19 cellular contexts compared by ENCODE assay signal in the genomic region with DNA sequence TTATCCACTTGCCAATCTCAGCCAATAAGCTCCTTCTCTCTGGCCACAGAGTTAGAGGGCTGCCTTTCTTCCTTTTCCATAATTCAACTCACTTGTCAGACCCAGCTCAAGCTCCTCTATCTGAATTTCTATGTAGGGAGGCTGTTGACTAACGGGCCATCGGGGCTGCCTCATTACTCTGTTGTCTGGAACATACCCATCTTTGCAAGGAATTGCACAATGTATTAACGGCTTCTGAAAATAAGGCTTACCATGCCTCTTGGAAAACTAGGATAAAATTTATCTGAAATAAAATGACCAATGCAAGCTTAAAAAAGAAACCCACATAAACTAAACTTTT. TPM values are rescaled to one million over a fixed set of nuclear protein-coding genes. Genes with fewer than 3 reads are reported as not detected.
DNase-seq lines count a peak whose midpoint lies in the region; ATAC-seq, FAIRE-seq and TF ChIP-seq lines count a peak whose summit lies in the region.
"Had no signal": no experiment of that assay in that cellular context is flagged by ENCODE, and none has a peak within 500 bp of the region (broad histone marks: within the 10 kb centered on the region; RNA-seq: fewer than 3 reads in every experiment).

No MANE protein-coding gene starts in this region.

- H3K4me3 ChIP-seq in GM23248, result no peak overlapping the region
- H3K4me3 ChIP-seq in esophagus squamous epithelium, result no peak overlapping the region
- no peak overlapping the region for H3K4me3 ChIP-seq in kidney (ENCODE audit: low read length in 2 of 2)
- H3K4me3 ChIP-seq in subcutaneous abdominal adipose tissue (ENCODE audit: low read depth in 1 of 5, low read length in 5 of 5), result no peak overlapping the region
- H3K4me3 ChIP-seq: lung, prostate gland had no signal

- H3K9me3 ChIP-seq in GM23248 (ENCODE audit: low read depth) (no peaks in the 10 kb centered on the region), esophagus squamous epithelium (no peaks in the 10 kb centered on the region), kidney (ENCODE audit: control insufficient read depth in 1 of 2, low read length in 2 of 2) (no peaks in the 10 kb centered on the region), subcutaneous abdominal adipose tissue (ENCODE audit: control insufficient read depth in 5 of 5, low read length in 5 of 5) (no peaks in the 10 kb centered on the region)
- H3K9me3 ChIP-seq: prostate gland had no signal

- 9% methylated on average over 3 of the region's 3 CpGs for WGBS in GM23248 (ENCODE audit: low coverage in 1 of 2, low lambda C conversion rate in 2 of 2, missing lambda C conversion rate in 2 of 2), 2 experiments
- 53 to 77% methylated on average over 3 of the region's 3 CpGs for WGBS in esophagus squamous epithelium, 2 donors

- H3K9ac ChIP-seq in GM23248 (no peak overlapping the region), kidney (ENCODE audit: low read length in 2 of 2) (no peak overlapping the region), subcutaneous abdominal adipose tissue (ENCODE audit: low read length in 5 of 5) (no peak overlapping the region)

- intact Hi-C loops in esophagus squamous epithelium (cut with DNase I), result no loop called here
- intact Hi-C loops in kidney (cut with DNase I), result no loop called here

- H3K27me3 ChIP-seq in GM23248 (replicated peaks; ENCODE audit: insufficient read depth) (no peaks in the 10 kb centered on the region), esophagus squamous epithelium (no peaks in the 10 kb centered on the region), subcutaneous abdominal adipose tissue (ENCODE audit: control insufficient read depth in 5 of 5, insufficient read depth in 4 of 5, low read length in 5 of 5) (no peaks in the 10 kb centered on the region), foreskin keratinocyte (no peaks in the 10 kb centered on the region)

- H3K27ac ChIP-seq in GM23248 (no peak overlapping the region), esophagus squamous epithelium (peak overlapping the region in 3 of 4 donors; percentile 13 to 62 (median 61)), kidney (ENCODE audit: low read depth in 2 of 2, low read length in 2 of 2) (no peak overlapping the region), subcutaneous abdominal adipose tissue (ENCODE audit: low read depth, low read length) (peak overlapping the region; percentile 51), foreskin keratinocyte (no peak overlapping the region)
- H3K27ac ChIP-seq: prostate gland had no signal

- FAIRE-seq in kidney (lab: Jason Lieb, UNC), result no peak
- FAIRE-seq: HTR-8/SVneo had no signal

- H3F3A ChIP-seq in GM23248 (ENCODE audit: insufficient read depth), result no peaks in the 10 kb centered on the region

- no peaks in the 10 kb centered on the region for H3K4me1 ChIP-seq in GM23248 (ENCODE audit: insufficient read depth)
- H3K4me1 ChIP-seq in esophagus squamous epithelium, result peaks cover 0 to 14% (median 0%) of the 10 kb centered on the region in 3 donors
- H3K4me1 ChIP-seq in kidney (ENCODE audit: control insufficient read depth in 1 of 2, insufficient read depth in 1 of 2, low read depth in 1 of 2, low read length in 2 of 2), result no peaks in the 10 kb centered on the region
- peaks cover 0 to 19% (median 12%) of the 10 kb centered on the region in 5 donors for H3K4me1 ChIP-seq in subcutaneous abdominal adipose tissue (ENCODE audit: control insufficient read depth in 5 of 5, insufficient read depth in 5 of 5, low read length in 5 of 5)
- H3K4me1 ChIP-seq in foreskin keratinocyte, result peaks cover under 1% of the 10 kb centered on the region
- H3K4me1 ChIP-seq: prostate gland had no signal

- no peak for TF ChIP-seq CTCF in esophagus squamous epithelium (IDR thresholded peaks at IDR 0.05)
- TF ChIP-seq CTCF in kidney (IDR thresholded peaks at IDR 0.05; ENCODE audit: borderline replicate concordance, extremely low read depth, insufficient read depth), result no peak
- no peak for TF ChIP-seq CTCF in foreskin keratinocyte (conservative IDR thresholded peaks at IDR 0.05)

- no peaks in the 10 kb centered on the region for H4K20me1 ChIP-seq in GM23248 (ENCODE audit: insufficient read depth)

- no peaks in the 10 kb centered on the region for H3K9me2 ChIP-seq in GM23248 (ENCODE audit: insufficient read depth)

- H3K79me2 ChIP-seq in GM23248 (ENCODE audit: insufficient read depth), result no peaks in the 10 kb centered on the region

- in situ Hi-C loops in GM23248 (cut with MboI), result no loop called here

- peak; percentile 45 for DNase-seq in GM23248
- DNase-seq in esophagus squamous epithelium (lab: John Stamatoyannopoulos, UW), result no peak
- DNase-seq in kidney, result peak; percentile 70
- no peak for DNase-seq in CD1c-positive myeloid dendritic cell (ENCODE audit: extremely low spot score)
- no peak for DNase-seq in foreskin keratinocyte
- DNase-seq in NCI-H345 (lab: John Stamatoyannopoulos, UW), result no peak
- DNase-seq: activated T-cell treated with anti-CD3 and anti-CD28 coated beads for 4 hours; effector memory CD8-positive, alpha-beta T cell; EL; naive thymus-derived CD8-positive, alpha-beta T cell; NCI-H2227 treated with DMSO at 0.1 percent for 48 hours; stimulated activated naive CD4-positive, alpha-beta T cell; T-cell had no signal

- no peak overlapping the region for H3K4me2 ChIP-seq in GM23248 (ENCODE audit: unreplicated experiment)

- no peak for ATAC-seq in HG03175 (IDR thresholded peaks at IDR 0.05; ENCODE audit: unreplicated experiment)
- no peak for ATAC-seq in foreskin keratinocyte
- ATAC-seq: activated naive CD4-positive, alpha-beta T cell treated with anti-CD3 and anti-CD28 coated beads, Interleukin-2, amount 50 U/mL, for 72 hours; effector memory CD8-positive, alpha-beta T cell; naive thymus-derived CD8-positive, alpha-beta T cell; T-cell had no signal

- no peak for TF ChIP-seq POLR2A in esophagus squamous epithelium (IDR thresholded peaks at IDR 0.05)

- no peak overlapping the region for H2AFZ ChIP-seq in GM23248

- H3K36me3 ChIP-seq in GM23248 (ENCODE audit: low read depth) (no peaks in the 10 kb centered on the region), esophagus squamous epithelium (no peaks in the 10 kb centered on the region), kidney (ENCODE audit: control insufficient read depth in 1 of 2, insufficient read depth in 2 of 2, low read length in 2 of 2) (no peaks in the 10 kb centered on the region), subcutaneous abdominal adipose tissue (ENCODE audit: control insufficient read depth in 5 of 5, insufficient read depth in 5 of 5, low read length in 5 of 5) (no peaks in the 10 kb centered on the region)
- H3K36me3 ChIP-seq: prostate gland had no signal

RNA-seq across cellular contexts. Expression of a gene that starts 28.5 kb away (rescaled TPM):
- 0.22 and 0.51 TPM in 2 replicates for total RNA-seq in GM23248 (2014; rRNA removed; shearing (Covaris generic))
- polyA plus RNA-seq in GM23248 (2016; fragmentation: Nextera tagmentation; extraction: Ambion mirVana), result 0.87 and 0.91 TPM in 2 replicates
- under 1 TPM in 1 of 4 donors, not detected in 3; 0.19 TPM for total RNA-seq in esophagus squamous epithelium
- total RNA-seq in kidney, result 2.9 TPM
- 1.7 TPM for polyA plus RNA-seq in kidney (ENCODE audit: insufficient read depth, low read depth, low replicate concordance)
- total RNA-seq in foreskin keratinocyte, result 0.14 TPM in 2 replicates
- polyA plus RNA-seq in foreskin keratinocyte, result 0.08 and 0.27 TPM in 2 replicates
- total RNA-seq: naive thymus-derived CD8-positive, alpha-beta T cell had no signal

RNA-seq across cellular contexts. Expression of a gene that starts 38.5 kb away (rescaled TPM):
- 5.1 and 5.6 TPM in 2 replicates for total RNA-seq in GM23248 (2014; rRNA removed; shearing (Covaris generic))
- 1.8 and 2.0 TPM in 2 replicates for polyA plus RNA-seq in GM23248 (2016; fragmentation: Nextera tagmentation; extraction: Ambion mirVana)
- 10 to 100 TPM in 2 of 4 donors, 1 to 10 TPM in 2; 3.7 to 55.9 (median 11.9) TPM for total RNA-seq in esophagus squamous epithelium
- total RNA-seq in kidney, result 19.8 TPM
- polyA plus RNA-seq in kidney (ENCODE audit: insufficient read depth, low read depth, low replicate concordance), result 6.9 TPM
- 0.04 TPM in 1 of 2 replicates, not detected in the other for total RNA-seq in foreskin keratinocyte
- polyA plus RNA-seq in foreskin keratinocyte, result not detected in 2 replicates
- total RNA-seq: activated naive CD4-positive, alpha-beta T cell treated with anti-CD3 and anti-CD28 coated beads, Interleukin-2, amount 50 U/mL, for 72 hours; naive thymus-derived CD8-positive, alpha-beta T cell had no signal
- polyA plus RNA-seq: naive thymus-derived CD8-positive, alpha-beta T cell had no signal

Comparison
In these comparisons a context has a peak if more than half of its experiments do, and no peak if none do; other contexts are left out.
1. DNase-seq: peak in GM23248 (single experiment) and kidney (single experiment); none in esophagus squamous epithelium (single experiment), CD1c-positive myeloid dendritic cell (single experiment), foreskin keratinocyte (0 of 2) and NCI-H345 (single experiment).
2. H3K27ac ChIP-seq: peak in esophagus squamous epithelium (3 of 4) and subcutaneous abdominal adipose tissue (single experiment); none in GM23248 (single experiment), kidney (0 of 2) and foreskin keratinocyte (single experiment).